In genomic region chr19:4791183-4792018, GRCh38 we compare ENCODE assay signal across 8 cellular contexts. TPM values are rescaled to one million over a fixed set of nuclear protein-coding genes. Genes with fewer than 3 reads are reported as not detected.
DNase-seq lines count a peak whose midpoint lies in the region; ATAC-seq and TF ChIP-seq lines count a peak whose summit lies in the region.

A gene with protein sequence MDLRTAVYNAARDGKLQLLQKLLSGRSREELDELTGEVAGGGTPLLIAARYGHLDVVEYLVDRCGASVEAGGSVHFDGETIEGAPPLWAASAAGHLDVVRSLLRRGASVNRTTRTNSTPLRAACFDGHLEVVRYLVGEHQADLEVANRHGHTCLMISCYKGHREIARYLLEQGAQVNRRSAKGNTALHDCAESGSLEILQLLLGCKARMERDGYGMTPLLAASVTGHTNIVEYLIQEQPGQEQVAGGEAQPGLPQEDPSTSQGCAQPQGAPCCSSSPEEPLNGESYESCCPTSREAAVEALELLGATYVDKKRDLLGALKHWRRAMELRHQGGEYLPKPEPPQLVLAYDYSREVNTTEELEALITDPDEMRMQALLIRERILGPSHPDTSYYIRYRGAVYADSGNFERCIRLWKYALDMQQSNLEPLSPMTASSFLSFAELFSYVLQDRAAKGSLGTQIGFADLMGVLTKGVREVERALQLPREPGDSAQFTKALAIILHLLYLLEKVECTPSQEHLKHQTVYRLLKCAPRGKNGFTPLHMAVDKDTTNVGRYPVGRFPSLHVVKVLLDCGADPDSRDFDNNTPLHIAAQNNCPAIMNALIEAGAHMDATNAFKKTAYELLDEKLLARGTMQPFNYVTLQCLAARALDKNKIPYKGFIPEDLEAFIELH (plus strand): TSS chr19:4791734. CDS start chr19:4791855, 121 bp downstream.

- H3K9me3 Mint-ChIP-seq in activated B cell treated with CpG ODN at 0.5 μM for 24 hours (no peaks in the 10 kb centered on the region), immature natural killer cell (no peaks in the 10 kb centered on the region)

- H3K36me3 Mint-ChIP-seq in activated B cell treated with CpG ODN at 0.5 μM for 24 hours (ENCODE audit: low read depth): peaks cover 40% of the 10 kb centered on the region
- H3K36me3 Mint-ChIP-seq in immature natural killer cell: peaks cover 0 to 2% (median 0%) of the 10 kb centered on the region in 3 donors

- POLR2A ChIA-PET in activated B cell treated with CpG ODN at 0.5 μM for 24 hours (lab: Charles Lee): interaction anchor here (0.5 to 3.2 kb wide), 28 partner anchors 9 to 1113 kb away, joined by 3 to 46 read pairs (median 5); partner anchors contain the start of genes DPP9, HDGFL2, KDM4B and MRPL54

- peaks cover 33% of the 10 kb centered on the region for H3K4me1 Mint-ChIP-seq in activated B cell treated with CpG ODN at 0.5 μM for 24 hours
- peaks cover 22 to 33% of the 10 kb centered on the region in 2 donors for H3K4me1 Mint-ChIP-seq in immature natural killer cell

- ATAC-seq in GM19023 (IDR thresholded peaks at IDR 0.05; ENCODE audit: unreplicated experiment): peak; percentile 93
- ATAC-seq in HG03280 (IDR thresholded peaks at IDR 0.05; ENCODE audit: unreplicated experiment): peak; percentile 91
- peak; percentile 95 for ATAC-seq in activated B cell treated with CpG ODN at 0.5 μM for 24 hours (ENCODE audit: low read depth)

- H3K27me3 Mint-ChIP-seq in activated B cell treated with CpG ODN at 0.5 μM for 24 hours: peaks cover 2% of the 10 kb centered on the region
- peaks cover under 1 to 4% (median 2%) of the 10 kb centered on the region in 3 donors for H3K27me3 Mint-ChIP-seq in immature natural killer cell (ENCODE audit: low read depth in 3 of 3)

- H3K4me3 Mint-ChIP-seq in activated B cell treated with CpG ODN at 0.5 μM for 24 hours (peak within 1 kb of the TSS; percentile 79), immature natural killer cell (peak within 1 kb of the TSS; percentile 82 to 87 (median 84))

- peak within 1 kb of the TSS; percentile 82 for H3K27ac Mint-ChIP-seq in activated B cell treated with CpG ODN at 0.5 μM for 24 hours
- peak within 1 kb of the TSS; percentile 82 to 91 (median 88) for H3K27ac Mint-ChIP-seq in immature natural killer cell

- intact Hi-C loops in activated B cell treated with CpG ODN at 0.5 μM for 24 hours (cut with micrococcal nuclease): loop anchor here (1.0 to 5.0 kb wide), 15 partner anchors 24 to 1113 kb away; partner anchors contain the start of genes ANKRD24, CHAF1A, DUS3L and MYDGF

- DNase-seq in AG10803 (ENCODE audit: low read depth) (peak; percentile 100), NCI-H345 (lab: John Stamatoyannopoulos, UW) (peak; percentile 100), activated B cell treated with CpG ODN at 0.5 μM for 24 hours (peak; percentile 97), caudate nucleus (lab: John Stamatoyannopoulos, UW) (peak; percentile 90 to 100 (median 100)), immature natural killer cell (peak; percentile 98 to 99 (median 99)), smooth muscle cell of the brain vasculature (ENCODE audit: low read depth, low spot score) (peak; percentile 100)

- peak within 1 kb of the TSS; percentile 75 for H3K4me3 ChIP-seq in AG10803 (ENCODE audit: low read length)

- TF ChIP-seq CTCF in AG10803 (conservative IDR thresholded peaks at IDR 0.05; ENCODE audit: low read length): peak; percentile 92
- peak; percentile 84 for TF ChIP-seq CTCF in activated B cell treated with CpG ODN at 0.5 μM for 24 hours (IDR thresholded peaks at IDR 0.05)

- peak within 1 kb of the TSS; percentile 89 for H3K27ac ChIP-seq in caudate nucleus (ENCODE audit: low read depth, low read length)

- CTCF ChIA-PET in activated B cell treated with CpG ODN at 0.5 μM for 24 hours (lab: Charles Lee): interaction anchor here (0.9 to 2.3 kb wide), 15 partner anchors 9 to 240 kb away, joined by 3 to 50 read pairs (median 5); partner anchors contain the start of genes DPP9, KDM4B and PLIN3

RNA-seq across cellular contexts. Expression of the gene that starts here (rescaled TPM):
- total RNA-seq in activated B cell treated with CpG ODN at 0.5 μM for 24 hours: 16.7 and 17.9 TPM in 2 replicates
- polyA plus RNA-seq in immature natural killer cell: 1 to 10 TPM in 2 of 3 donors, under 1 TPM in 1; 0.80 to 5.2 (median 2.2) TPM

Comparison
In these comparisons a context has a peak if more than half of its experiments do, and no peak if none do; other contexts are left out.
1. Peak in every context shown above with its lines: DNase-seq, ATAC-seq, H3K4me3 ChIP-seq and H3K27ac ChIP-seq.